ENCODE assay signal across 8 cellular contexts in the genomic region with DNA sequence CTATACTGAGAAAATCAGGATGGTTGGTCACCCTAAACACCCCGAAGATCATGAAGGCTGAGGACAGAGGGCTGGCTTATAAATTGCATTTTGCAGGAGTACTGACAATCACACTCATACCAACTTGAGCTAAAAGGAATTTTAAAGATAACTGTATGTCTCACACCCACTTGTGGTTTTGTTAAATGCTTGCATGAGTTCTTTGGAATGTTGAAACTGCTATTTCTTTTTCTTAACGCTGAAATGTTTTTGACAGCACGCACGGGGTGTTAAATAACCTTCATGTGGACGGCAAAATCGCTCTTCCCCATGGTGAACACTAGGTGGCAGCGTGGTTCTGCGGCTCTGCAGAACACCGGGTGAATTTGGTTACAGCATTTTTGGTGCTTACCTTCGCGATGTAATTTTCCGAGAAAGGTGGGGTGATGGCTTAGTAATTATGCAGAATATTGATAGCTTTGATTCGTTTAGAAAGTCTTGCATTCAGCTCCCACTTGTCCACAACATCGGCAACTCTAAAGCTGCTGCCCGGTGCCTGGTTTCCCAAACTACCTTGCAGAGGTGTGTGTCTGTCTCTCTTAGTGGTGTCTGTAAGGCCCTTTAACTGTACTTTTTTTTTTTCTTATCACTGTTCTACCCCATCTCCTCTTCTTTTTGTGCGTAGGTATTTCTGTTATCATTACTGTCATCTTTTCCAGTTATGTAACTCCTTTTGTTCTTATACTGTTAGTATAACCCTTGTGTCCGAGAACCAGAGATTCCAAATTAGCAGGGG. TPM values are rescaled to one million over a fixed set of nuclear protein-coding genes. Genes with fewer than 3 reads are reported as not detected.
DNase-seq lines count a peak whose midpoint lies in the region; ATAC-seq and TF ChIP-seq lines count a peak whose summit lies in the region.

No MANE protein-coding gene starts in this region.

- no peak overlapping the region for H3K4me3 ChIP-seq in psoas muscle

- no peaks in the 10 kb centered on the region for H3K36me3 ChIP-seq in psoas muscle (ENCODE audit: insufficient read depth in 1 of 2, low read depth in 1 of 2)

- DNase-seq in activated CD4-positive, CD25-positive, alpha-beta regulatory T cell (lab: John Stamatoyannopoulos, UW): peak; percentile 7 to 20 (median 14)
- DNase-seq in M059J (ENCODE audit: low read depth) (peak; percentile 88), SK-MEL-5 (ENCODE audit: low read depth, low spot score) (peak; percentile 71), glutamatergic neuron (peak; percentile 49), psoas muscle (no peak), occipital lobe (lab: John Stamatoyannopoulos, UW) (no peak)
- peak in 1 of 2 donors; percentile 60 for DNase-seq in activated naive CD4-positive, alpha-beta T cell treated with anti-CD3 and anti-CD28 coated beads, Interleukin-2, amount 50 U/mL, for 72 hours (ENCODE audit: low spot score in 2 of 2)

- TF ChIP-seq CTCF in glutamatergic neuron (IDR thresholded peaks at IDR 0.05; ENCODE audit: partially characterized antibody, unreplicated experiment) (peak; percentile 84), psoas muscle (IDR thresholded peaks at IDR 0.05) (peak; percentile 94)

- no peaks in the 10 kb centered on the region for H3K36me3 Mint-ChIP-seq in activated naive CD4-positive, alpha-beta T cell treated with anti-CD3 and anti-CD28 coated beads, Interleukin-2, amount 50 U/mL, for 72 hours
- peaks cover 5% of the 10 kb centered on the region for H3K36me3 Mint-ChIP-seq in glutamatergic neuron (ENCODE audit: unreplicated experiment)

- intact Hi-C loops in psoas muscle (cut with DNase I): loop anchor here (1.0 to 5.0 kb wide), 5 partner anchors 111 to 516 kb away; no protein-coding TSS in a partner anchor

- peaks cover 2% of the 10 kb centered on the region for H3K4me1 Mint-ChIP-seq in glutamatergic neuron (ENCODE audit: low read depth, unreplicated experiment)

- no peaks in the 10 kb centered on the region for H3K9me3 Mint-ChIP-seq in activated naive CD4-positive, alpha-beta T cell treated with anti-CD3 and anti-CD28 coated beads, Interleukin-2, amount 50 U/mL, for 72 hours
- peaks cover 1% of the 10 kb centered on the region for H3K9me3 Mint-ChIP-seq in glutamatergic neuron (ENCODE audit: unreplicated experiment)

- H3K4me3 Mint-ChIP-seq in glutamatergic neuron (ENCODE audit: unreplicated experiment): no peak overlapping the region

- ATAC-seq in activated CD4-positive, CD25-positive, alpha-beta regulatory T cell treated with anti-CD3 and anti-CD28 coated beads, Interleukin-2, amount 50 U/mL, for 24 hours: no peak
- peak; percentile 51 to 77 for ATAC-seq in activated naive CD4-positive, alpha-beta T cell treated with anti-CD3 and anti-CD28 coated beads, Interleukin-2, amount 50 U/mL, for 72 hours
- peak; percentile 77 to 92 (median 80) for ATAC-seq in psoas muscle

- H3K9me3 ChIP-seq in psoas muscle: no peaks in the 10 kb centered on the region

- H3K27ac ChIP-seq in psoas muscle: no peak overlapping the region

- no peak overlapping the region for H3K27ac Mint-ChIP-seq in activated naive CD4-positive, alpha-beta T cell treated with anti-CD3 and anti-CD28 coated beads, Interleukin-2, amount 50 U/mL, for 72 hours
- no peak overlapping the region for H3K27ac Mint-ChIP-seq in glutamatergic neuron (ENCODE audit: unreplicated experiment)

- no peaks in the 10 kb centered on the region for H3K27me3 ChIP-seq in psoas muscle (ENCODE audit: insufficient read depth in 3 of 3, low read length in 2 of 3)

- in situ Hi-C loops in SK-MEL-5 (cut with HindIII; ENCODE audit: low pct_unique_long_range_greater_than_20kb, low sequenced_read_pairs): no loop called here

- peaks cover 8% of the 10 kb centered on the region for H3K27me3 Mint-ChIP-seq in glutamatergic neuron (ENCODE audit: unreplicated experiment)

- 23 to 24% (median 24%) methylated on average over 17 of the region's 17 CpGs for WGBS in psoas muscle, 3 donors

- H3K4me1 ChIP-seq in psoas muscle: no peaks in the 10 kb centered on the region

RNA-seq across cellular contexts. Expression of gene ARNT2, which starts 51.7 kb away (rescaled TPM):
- total RNA-seq in M059J (2014; rRNA removed; shearing (Covaris generic)): 2.2 and 3.1 TPM in 2 replicates
- 33.6 and 39.4 TPM in 2 replicates for total RNA-seq in SK-MEL-5 (2014; rRNA removed; shearing (Covaris generic))
- polyA plus RNA-seq in SK-MEL-5 (2015; cell fraction: cytosol; rRNA removed): 46.4 and 60.5 TPM in 2 replicates
- polyA plus RNA-seq in SK-MEL-5 (2015; cell fraction: nucleus; rRNA removed): 41.2 and 47.9 TPM in 2 replicates
- not detected for total RNA-seq in activated naive CD4-positive, alpha-beta T cell treated with anti-CD3 and anti-CD28 coated beads, Interleukin-2, amount 50 U/mL, for 72 hours
- total RNA-seq in glutamatergic neuron (ENCODE audit: unreplicated experiment) (35.7 TPM), psoas muscle (10 to 100 TPM in 2 of 4 donors, 1 to 10 TPM in 2; 2.7 to 12.2 (median 8.0) TPM), occipital lobe (56.6 TPM)
- polyA plus RNA-seq in psoas muscle: 1 to 10 TPM in 2 of 3 donors, under 1 TPM in 1; 0.09 to 4.4 (median 3.8) TPM

Comparison
In these comparisons a context has a peak if more than half of its experiments do, and no peak if none do; other contexts are left out.
1. DNase-seq: peak in activated CD4-positive, CD25-positive, alpha-beta regulatory T cell (4 of 4), M059J (single experiment), SK-MEL-5 (single experiment) and glutamatergic neuron (single experiment); none in psoas muscle (0 of 2) and occipital lobe (single experiment).
2. ATAC-seq: peak in activated naive CD4-positive, alpha-beta T cell treated with anti-CD3 and anti-CD28 coated beads, Interleukin-2, amount 50 U/mL, for 72 hours (2 of 2) and psoas muscle (4 of 4); none in activated CD4-positive, CD25-positive, alpha-beta regulatory T cell treated with anti-CD3 and anti-CD28 coated beads, Interleukin-2, amount 50 U/mL, for 24 hours (0 of 2).